8 cellular contexts compared by ENCODE assay signal in the genomic region with DNA sequence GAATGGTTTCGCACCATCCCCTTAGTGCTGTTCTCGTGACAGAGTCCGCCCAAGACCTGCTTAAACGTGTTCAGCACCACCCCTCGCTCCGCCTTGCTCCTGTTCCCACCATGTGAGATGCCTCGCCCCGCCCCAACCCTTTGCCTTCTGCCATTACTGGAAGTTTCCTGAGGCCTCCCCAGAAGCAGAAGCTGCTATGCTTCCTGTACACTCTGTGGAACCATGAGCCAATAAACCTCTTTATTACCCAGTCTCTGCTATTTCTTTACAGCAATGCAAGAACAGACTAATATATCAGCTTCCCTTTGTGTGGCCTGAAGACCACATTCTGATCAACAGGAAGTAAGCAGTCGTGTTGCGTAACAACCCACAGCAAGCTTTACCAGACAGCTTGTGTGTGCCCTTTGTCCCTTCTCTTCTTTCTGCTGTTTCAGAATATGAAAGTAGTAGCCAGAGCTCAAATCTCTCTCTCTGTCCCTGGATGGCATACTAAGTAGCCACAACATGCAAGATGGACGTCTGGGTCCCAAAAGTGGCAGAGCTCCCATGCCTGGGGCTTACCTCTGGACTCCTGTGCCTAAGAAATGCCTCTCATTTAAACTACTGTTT.
DNase-seq lines count a peak whose midpoint lies in the region; ATAC-seq lines count a peak whose summit lies in the region.

No MANE protein-coding gene starts in this region.

- ATAC-seq in HG03064 (IDR thresholded peaks at IDR 0.05; ENCODE audit: low read depth, unreplicated experiment) (peak; percentile 72), HG03432 (IDR thresholded peaks at IDR 0.05; ENCODE audit: unreplicated experiment) (no peak)

- peak; percentile 81 for DNase-seq in Ammon's horn (ENCODE audit: low spot score)
- DNase-seq in T-helper 1 cell = peak; percentile 33 to 95 (median 61)
- peak in 38 of 56 donors; percentile 4 to 78 (median 34) for DNase-seq in amygdala (lab: John Stamatoyannopoulos, UW)
- DNase-seq in iris pigment epithelial cell (ENCODE audit: low read depth) = peak; percentile 95
- peak; percentile 19 to 37 for DNase-seq in stimulated activated CD4-positive, alpha-beta T cell treated with anti-CD3 and anti-CD28 coated beads, Interleukin-1b, Interleukin-23, amount 100 ng/mL, for 4 hours (ENCODE audit: low read depth in 2 of 2)
- no peak for DNase-seq in NCI-H1417 treated with DMSO at 0.1 percent for 48 hours (lab: John Stamatoyannopoulos, UW)
